Comparison of ENCODE assay signal across 23 cellular contexts in the genomic region with DNA sequence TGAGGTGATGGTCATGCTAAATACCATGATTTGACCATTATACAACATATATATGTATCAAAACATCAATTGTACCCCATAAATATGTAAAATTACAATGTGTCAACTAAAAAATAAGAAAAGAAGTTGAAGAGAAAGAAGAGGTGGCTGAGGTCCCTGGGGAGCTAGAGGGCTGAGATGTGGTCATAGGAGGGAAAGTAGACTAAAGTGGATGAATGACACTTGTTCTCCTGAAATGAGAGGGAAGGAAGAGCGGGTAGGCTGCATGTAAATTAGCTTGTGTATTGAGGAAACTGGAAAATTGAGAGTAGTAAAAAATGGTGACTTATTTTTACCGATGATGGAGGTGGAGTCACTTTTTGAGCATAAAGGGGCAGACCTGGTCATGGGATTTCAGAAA.
DNase-seq lines count a peak whose midpoint lies in the region; ATAC-seq and TF ChIP-seq lines count a peak whose summit lies in the region.
"Had no signal": no experiment of that assay in that cellular context is flagged by ENCODE, and none has a peak within 500 bp of the region (broad histone marks: within the 10 kb centered on the region; RNA-seq: fewer than 3 reads in every experiment).

No MANE protein-coding gene starts in this region.

- H3K27ac Mint-ChIP-seq in Caco-2 (ENCODE audit: unreplicated experiment): no peak overlapping the region
- H3K27ac Mint-ChIP-seq: CD4-positive, alpha-beta T cell; T-helper 17 cell had no signal

- H3K4me3 ChIP-seq in Caco-2 (ENCODE audit: low read depth, low read length): no peak overlapping the region
- H3K4me3 ChIP-seq: BLaER1, PC-9, SJCRH30 had no signal

- H3K9me3 Mint-ChIP-seq in Caco-2 (ENCODE audit: unreplicated experiment): no peaks in the 10 kb centered on the region
- H3K9me3 Mint-ChIP-seq: CD4-positive, alpha-beta T cell had no signal

- no peak overlapping the region for H3K4me3 Mint-ChIP-seq in Caco-2 (ENCODE audit: unreplicated experiment)
- H3K4me3 Mint-ChIP-seq: CD4-positive, alpha-beta T cell; T-helper 17 cell had no signal

- intact Hi-C loops in Caco-2 (cut with micrococcal nuclease; ENCODE audit: unreplicated experiment): no loop called here

- ATAC-seq in GM18907 (IDR thresholded peaks at IDR 0.05; ENCODE audit: unreplicated experiment) (peak; percentile 48), HG02798 (IDR thresholded peaks at IDR 0.05; ENCODE audit: poor library complexity, unreplicated experiment) (peak; percentile 31), HG03565 (IDR thresholded peaks at IDR 0.05; ENCODE audit: unreplicated experiment) (peak; percentile 36), GM18502 (IDR thresholded peaks at IDR 0.05; ENCODE audit: poor library complexity, unreplicated experiment) (no peak)
- ATAC-seq: Right ventricle myocardium inferior, SK-N-SH treated with all-trans-retinoic acid at 6 μM for 48 hours, T-helper 17 cell had no signal

- no peaks in the 10 kb centered on the region for H3K4me1 Mint-ChIP-seq in Caco-2 (ENCODE audit: low read depth, unreplicated experiment)
- H3K4me1 Mint-ChIP-seq: T-helper 17 cell had no signal

- no peaks in the 10 kb centered on the region for H3K27me3 Mint-ChIP-seq in Caco-2 (ENCODE audit: insufficient read depth, unreplicated experiment)
- H3K27me3 Mint-ChIP-seq: CD4-positive, alpha-beta T cell had no signal

- H3K36me3 Mint-ChIP-seq in Caco-2 (ENCODE audit: insufficient read depth, unreplicated experiment): no peaks in the 10 kb centered on the region

- CTCF ChIA-PET in Caco-2 (lab: Charles Lee): no interaction called here

- H3K36me3 ChIP-seq in Caco-2 (ENCODE audit: control insufficient read depth, insufficient read depth, low read length): no peaks in the 10 kb centered on the region
- H3K36me3 ChIP-seq: BLaER1, SJCRH30 had no signal

- no peaks in the 10 kb centered on the region for H3K4me1 ChIP-seq in Caco-2
- H3K4me1 ChIP-seq: SJCRH30 had no signal

- POLR2A ChIA-PET in Caco-2 (lab: Charles Lee): no interaction called here

- TF ChIP-seq CTCF in Caco-2 (IDR thresholded peaks at IDR 0.05; ENCODE audit: insufficient read depth in 1 of 2, low read depth in 1 of 2, low read length in 1 of 2, severe bottlenecking in 1 of 2, unreplicated experiment in 1 of 2): no peak

- no peak for DNase-seq in COLO829 (ENCODE audit: low spot score)
- DNase-seq in Caco-2: no peak
- no peak for DNase-seq in stimulated activated CD4-positive, alpha-beta T cell treated with anti-CD3 and anti-CD28 coated beads, Interleukin-1b, Interleukin-23, amount 100 ng/mL, for 48 hours
- DNase-seq: CD4-positive, alpha-beta T cell; DMS153; DND-41; KG1; NCI-H1048; NCI-H1417; NCI-H1694; NCI-H2081; NCI-H2227 treated with DMSO at 0.1 percent for 48 hours; NCI-H526 treated with DMSO at 0.1 percent for 48 hours; PC-9; SJCRH30; T-helper 17 cell had no signal

- no peaks in the 10 kb centered on the region for H3K9me3 ChIP-seq in Caco-2
- H3K9me3 ChIP-seq: BLaER1, SJCRH30 had no signal

- BruUV-seq in Caco-2 (replicated peaks; lab: Mats Ljungman, UMichigan): no TSS peak

- H3K27me3 ChIP-seq in Caco-2 (replicated peaks; ENCODE audit: control insufficient read depth, insufficient read depth, low read length): no peaks in the 10 kb centered on the region
- H3K27me3 ChIP-seq: BLaER1, SJCRH30 had no signal
